2 cellular contexts compared by ENCODE assay signal in the genomic region with DNA sequence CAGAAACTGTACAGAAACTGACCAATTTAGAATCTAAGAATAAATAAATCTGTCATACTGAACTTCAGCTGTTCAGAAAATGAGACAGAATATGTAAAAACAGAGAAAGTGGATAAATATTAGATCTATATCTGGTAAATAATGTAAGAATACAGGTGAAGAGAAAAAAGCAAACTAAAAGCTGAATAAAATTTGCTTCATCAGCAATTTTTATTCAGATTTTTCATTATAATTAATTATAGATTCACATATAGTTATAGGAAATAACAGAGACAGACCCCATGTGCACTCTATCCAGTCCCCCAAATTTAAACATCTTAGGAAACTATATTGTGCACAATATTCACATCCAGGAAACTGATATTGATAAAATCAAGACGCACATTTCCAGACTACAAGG.
TF ChIP-seq lines count a peak whose summit lies in the region.

No MANE protein-coding gene starts in this region.

TF ChIP-seq in A549, 52 proteins besides CTCF, POLR2A, EP300 and RAD21:
- TF ChIP-seq TP53 (CRISPR knock-in tag; IDR thresholded peaks at IDR 0.05): no peak
- peak; percentile 98 for TF ChIP-seq MAFK (IDR thresholded peaks at IDR 0.05; ENCODE audit: partially characterized antibody)
- TF ChIP-seq, protein P1, sequence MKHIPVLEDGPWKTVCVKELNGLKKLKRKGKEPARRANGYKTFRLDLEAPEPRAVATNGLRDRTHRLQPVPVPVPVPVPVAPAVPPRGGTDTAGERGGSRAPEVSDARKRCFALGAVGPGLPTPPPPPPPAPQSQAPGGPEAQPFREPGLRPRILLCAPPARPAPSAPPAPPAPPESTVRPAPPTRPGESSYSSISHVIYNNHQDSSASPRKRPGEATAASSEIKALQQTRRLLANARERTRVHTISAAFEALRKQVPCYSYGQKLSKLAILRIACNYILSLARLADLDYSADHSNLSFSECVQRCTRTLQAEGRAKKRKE (CRISPR knock-in tag; IDR thresholded peaks at IDR 0.05; ENCODE audit: low read depth): no peak

TF ChIP-seq in H1, 55 proteins besides CTCF, POLR2A, EP300 and RAD21:
- TF ChIP-seq TCF12 (IDR thresholded peaks at IDR 0.05; ENCODE audit: low read depth, low read length) (no peak), MAFK (IDR thresholded peaks at IDR 0.05; ENCODE audit: low read depth, low read length) (peak; percentile 95)
